In genomic region chr9:27712826-27713225, GRCh38 we compare ENCODE assay signal across 22 cellular contexts.
"Had no signal": no experiment of that assay in that cellular context is flagged by ENCODE, and none has a peak within 500 bp of the region (broad histone marks: within the 10 kb centered on the region; RNA-seq: fewer than 3 reads in every experiment).

No MANE protein-coding gene starts in this region.

- DNase-seq: activated CD4-positive, alpha-beta T cell treated with anti-CD3 and anti-CD28 coated beads for 4 hours; activated CD8-positive, alpha-beta memory T cell treated with anti-CD3 and anti-CD28 coated beads, Interleukin-2, amount 50 U/mL, for 4 hours; activated CD8-positive, alpha-beta T cell treated with anti-CD3 and anti-CD28 coated beads for 36 hours; activated gamma-delta T cell treated with Interleukin-2 at 50 U/mL for 16 hours; activated naive CD4-positive, alpha-beta T cell treated with anti-CD3 and anti-CD28 coated beads, Interleukin-2, amount 10 ng/mL, durations not matched to agents 7 days and 5 days; activated naive CD8-positive, alpha-beta T cell treated with anti-CD3 and anti-CD28 coated beads for 36 hours; activated T-cell treated with anti-CD3 and anti-CD28 coated beads, Interleukin-2, amount 50 U/mL, for 72 hours; anterior cingulate cortex; central memory CD4-positive, alpha-beta T cell; Kasumi-1; KBM-7; NCI-H1105 treated with DMSO at 0.1 percent for 48 hours; NCI-H1436 treated with DMSO at 0.1 percent for 48 hours; NCI-H1930; NCI-H345; NCI-H524 treated with DMSO at 0.1 percent for 48 hours; OCI-M1; RPMI8226; T-helper 1 cell had no signal

- ATAC-seq: activated CD4-positive, CD25-positive, alpha-beta regulatory T cell treated with anti-CD3 and anti-CD28 coated beads, Interleukin-2, amount 50 U/mL, for 24 hours; activated CD8-positive, alpha-beta T cell treated with anti-CD3 and anti-CD28 coated beads for 36 hours; activated T-cell treated with anti-CD3 and anti-CD28 coated beads, Interleukin-2, amount 50 U/mL, for 72 hours; Panc1; Right ventricle myocardium inferior had no signal
